ENCODE assay signal across 10 cellular contexts in the genomic region with DNA sequence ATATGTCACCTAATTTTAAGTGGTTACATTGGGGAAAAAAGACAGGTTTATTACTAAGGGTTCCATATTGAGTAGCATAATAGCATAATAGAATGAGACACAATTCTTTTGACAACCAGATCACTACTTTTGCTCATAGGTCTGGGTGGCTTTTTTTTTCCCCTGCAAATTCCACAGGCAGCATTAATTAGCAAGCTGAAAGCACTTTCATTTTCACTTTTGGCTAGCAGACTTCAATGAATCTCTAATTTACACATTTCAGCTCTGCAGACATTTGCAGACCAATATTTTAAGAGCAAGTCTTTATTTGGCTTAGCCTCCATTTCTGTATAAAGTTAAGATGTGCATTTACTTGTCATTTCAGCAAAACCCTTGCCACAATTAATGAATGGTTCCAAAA.
DNase-seq lines count a peak whose midpoint lies in the region; ATAC-seq and TF ChIP-seq lines count a peak whose summit lies in the region.
"Had no signal": no experiment of that assay in that cellular context is flagged by ENCODE, and none has a peak within 500 bp of the region (broad histone marks: within the 10 kb centered on the region; RNA-seq: fewer than 3 reads in every experiment).

No MANE protein-coding gene starts in this region.

- ATAC-seq in GM18867 (IDR thresholded peaks at IDR 0.05; ENCODE audit: unreplicated experiment) (peak; percentile 72), HG02571 (IDR thresholded peaks at IDR 0.05; ENCODE audit: unreplicated experiment) (no peak)
- ATAC-seq: activated T-cell treated with anti-CD3 and anti-CD28 coated beads, Interleukin-2, amount 50 U/mL, for 72 hours had no signal

- no peaks in the 10 kb centered on the region for H3K4me1 ChIP-seq in A673 (ENCODE audit: insufficient read depth, low read length, poor library complexity, severe bottlenecking)
- H3K4me1 ChIP-seq in Karpas-422 (ENCODE audit: low read length): peaks cover 19% of the 10 kb centered on the region
- H3K4me1 ChIP-seq: BE2C had no signal

- no peaks in the 10 kb centered on the region for H3K27me3 Mint-ChIP-seq in T-helper 2 cell treated with Interferon-gamma antibody and Interleukin-4, amounts not matched to agents 5 μg/mL and 100 μg/mL, for 36 hours (ENCODE audit: low read depth)

- no peak overlapping the region for H3K4me3 Mint-ChIP-seq in T-helper 2 cell treated with Interferon-gamma antibody and Interleukin-4, amounts not matched to agents 5 μg/mL and 100 μg/mL, for 36 hours
- H3K4me3 Mint-ChIP-seq: activated T-cell treated with anti-CD3 and anti-CD28 coated beads, Interleukin-2, amount 50 U/mL, for 72 hours had no signal

- H3K9ac ChIP-seq in Karpas-422 (ENCODE audit: low read length): peak overlapping the region; percentile 17; the same call in 1 of the 2 replicates

- no peaks in the 10 kb centered on the region for H3K4me1 Mint-ChIP-seq in T-helper 2 cell treated with Interferon-gamma antibody and Interleukin-4, amounts not matched to agents 5 μg/mL and 100 μg/mL, for 36 hours (ENCODE audit: low read depth)

- H3K79me2 ChIP-seq in Karpas-422 (ENCODE audit: low read length): no peaks in the 10 kb centered on the region

- no TSS peak for BruUV-seq in A673 (replicated peaks; lab: Mats Ljungman, UMichigan)

- no peaks in the 10 kb centered on the region for H4K20me1 ChIP-seq in Karpas-422 (ENCODE audit: insufficient read depth, low read depth, low read length)

- H2AFZ ChIP-seq in Karpas-422 (ENCODE audit: low read length): peak overlapping the region; percentile 92

- H3K4me2 ChIP-seq in Karpas-422 (ENCODE audit: low read depth, low read length, poor library complexity, severe bottlenecking): peak overlapping the region; percentile 48

- POLR2A ChIA-PET in A673 (lab: Charles Lee; ENCODE audit: low non-redundant PET): no interaction called here

- intact Hi-C loops in A673 (cut with micrococcal nuclease; ENCODE audit: unreplicated experiment) (no loop called here), dorsolateral prefrontal cortex (cut with DNase I) (no loop called here)

- H3K9me3 ChIP-seq in A673 (ENCODE audit: low read depth, low read length, poor library complexity, severe bottlenecking) (no peaks in the 10 kb centered on the region), Karpas-422 (ENCODE audit: low read length) (no peaks in the 10 kb centered on the region; the same call in 1 of the 2 replicates)
- H3K9me3 ChIP-seq: BE2C had no signal

- H3K27me3 ChIP-seq in A673 (replicated peaks; ENCODE audit: insufficient read depth, low read depth, low read length, poor library complexity) (no peaks in the 10 kb centered on the region), Karpas-422 (ENCODE audit: low read length) (no peaks in the 10 kb centered on the region), dorsolateral prefrontal cortex (no peaks in the 10 kb centered on the region)
- H3K27me3 ChIP-seq: BE2C had no signal

- H3K9me3 Mint-ChIP-seq in T-helper 2 cell treated with Interferon-gamma antibody and Interleukin-4, amounts not matched to agents 5 μg/mL and 100 μg/mL, for 36 hours: peaks cover 15% of the 10 kb centered on the region

- H3K4me3 ChIP-seq in A673 (ENCODE audit: low read depth, low read length, poor library complexity, severe bottlenecking): peak overlapping the region; percentile 4
- no peak overlapping the region; the same call in 1 of the 2 replicates for H3K4me3 ChIP-seq in Karpas-422 (ENCODE audit: low read length)
- H3K4me3 ChIP-seq in dorsolateral prefrontal cortex: peak overlapping the region in 54 of 59 donors; percentile 2 to 56 (median 36)

- H3K36me3 ChIP-seq in A673 (ENCODE audit: insufficient read depth, low read length, poor library complexity, severe bottlenecking) (no peaks in the 10 kb centered on the region), Karpas-422 (ENCODE audit: insufficient read depth, low read length) (no peaks in the 10 kb centered on the region)
- H3K36me3 ChIP-seq: BE2C had no signal

- CTCF ChIA-PET in A673 (lab: Charles Lee): no interaction called here

- no peaks in the 10 kb centered on the region for H3K36me3 Mint-ChIP-seq in T-helper 2 cell treated with Interferon-gamma antibody and Interleukin-4, amounts not matched to agents 5 μg/mL and 100 μg/mL, for 36 hours (ENCODE audit: low read depth)

- no peak overlapping the region for H3K27ac Mint-ChIP-seq in T-helper 2 cell treated with Interferon-gamma antibody and Interleukin-4, amounts not matched to agents 5 μg/mL and 100 μg/mL, for 36 hours
- H3K27ac Mint-ChIP-seq: activated T-cell treated with anti-CD3 and anti-CD28 coated beads, Interleukin-2, amount 50 U/mL, for 72 hours had no signal

- no peak for TF ChIP-seq CTCF in A673 (conservative IDR thresholded peaks at IDR 0.05; ENCODE audit: low read depth, low read length)
- no peak for TF ChIP-seq CTCF in dorsolateral prefrontal cortex (IDR thresholded peaks at IDR 0.05 in 54 of 56, conservative IDR thresholded peaks at IDR 0.05 in 2 of 56; ENCODE audit: low read depth in 1 of 56, partially characterized antibody in 56 of 56)

- no peak overlapping the region for H3K27ac ChIP-seq in A673 (ENCODE audit: low read depth, low read length, poor library complexity, severe bottlenecking)
- H3K27ac ChIP-seq in Karpas-422 (ENCODE audit: low read length): no peak overlapping the region
- H3K27ac ChIP-seq in dorsolateral prefrontal cortex: no peak overlapping the region

- H3K9me2 ChIP-seq in Karpas-422 (replicated peaks; ENCODE audit: insufficient read depth, low read length): no peaks in the 10 kb centered on the region

- DNase-seq in A673 (ENCODE audit: low spot score) (peak; percentile 18), Karpas-422 (peak; percentile 53), dorsolateral prefrontal cortex (no peak)
- DNase-seq in NK-92 treated with Interleukin-12 subunit alpha and Interleukin-12 subunit beta, amount 100 ng/mL, for 24 hours (lab: John Stamatoyannopoulos, UW): no peak
- DNase-seq in T-helper 2 cell treated with Interferon-gamma antibody and Interleukin-4, amounts not matched to agents 5 μg/mL and 100 μg/mL, for 36 hours (ENCODE audit: low spot score): no peak
- no peak for DNase-seq in activated naive CD4-positive, alpha-beta T cell treated with Interleukin-2 at 50 U/mL for 16 hours
- DNase-seq: activated T-cell treated with anti-CD3 and anti-CD28 coated beads, Interleukin-2, amount 50 U/mL, for 72 hours; BE2C had no signal

Comparison
In these comparisons a context has a peak if more than half of its experiments do, and no peak if none do; other contexts are left out.
1. DNase-seq: peak in A673 (single experiment) and Karpas-422 (single experiment); none in dorsolateral prefrontal cortex (0 of 10), NK-92 treated with Interleukin-12 subunit alpha and Interleukin-12 subunit beta, amount 100 ng/mL, for 24 hours (single experiment), T-helper 2 cell treated with Interferon-gamma antibody and Interleukin-4, amounts not matched to agents 5 μg/mL and 100 μg/mL, for 36 hours (single experiment) and activated naive CD4-positive, alpha-beta T cell treated with Interleukin-2 at 50 U/mL for 16 hours (single experiment).